In genomic region chr1:184476187-184476586, GRCh38 we compare ENCODE assay signal across 20 cellular contexts.
"Had no signal": no experiment of that assay in that cellular context is flagged by ENCODE, and none has a peak within 500 bp of the region (broad histone marks: within the 10 kb centered on the region; RNA-seq: fewer than 3 reads in every experiment).

No MANE protein-coding gene starts in this region.

- H3K4me1 Mint-ChIP-seq: IgD-negative memory B cell had no signal

- DNase-seq: Kasumi-1, MM.1S, NCI-H1092 treated with DMSO at 0.1 percent for 48 hours, NCI-H1436 treated with DMSO at 0.1 percent for 48 hours, NCI-H1694, NCI-H187 treated with DMSO at 0.1 percent for 48 hours, NCI-H2029 treated with DMSO at 0.1 percent for 48 hours, NCI-H2227 treated with DMSO at 0.1 percent for 48 hours, NCI-H524, NCI-H526 treated with DMSO at 0.1 percent for 48 hours, NCI-H774, PC-3, SHP77, SK-N-SH had no signal

- ATAC-seq: K562, Panc1, PC-3 had no signal

- H3K36me3 Mint-ChIP-seq: IgD-negative memory B cell had no signal

- H3K27ac Mint-ChIP-seq: IgD-negative memory B cell had no signal

- H3K9me3 Mint-ChIP-seq: IgD-negative memory B cell had no signal

- H3K4me3 Mint-ChIP-seq: IgD-negative memory B cell had no signal

- H3K27ac ChIP-seq: HL-60, KMS-11, RWPE1 had no signal

- H3K4me3 ChIP-seq: K562 had no signal
